1 cellular context compared by ENCODE assay signal in genomic region chr1:154616659-154617345, GRCh38.
TF ChIP-seq lines count a peak whose summit lies in the region.

No MANE protein-coding gene starts in this region.

TF ChIP-seq in K562, 482 proteins besides CTCF, POLR2A, EP300 and RAD21 (continued from another document and continues in another):
- TF ChIP-seq SPI1 (IDR thresholded peaks at IDR 0.05; ENCODE audit: borderline replicate concordance, low read depth, low read length): no peak
- TF ChIP-seq HMBOX1 (IDR thresholded peaks at IDR 0.05): peak; percentile 34; the same call in 1 of the 2 replicates
- no peak for TF ChIP-seq ESRRB (CRISPR knock-in tag; IDR thresholded peaks at IDR 0.05; ENCODE audit: borderline replicate concordance)
- no peak for TF ChIP-seq SMAD3 (CRISPR knock-in tag; conservative IDR thresholded peaks at IDR 0.05)
- TF ChIP-seq MAX (CRISPR knock-in tag; IDR thresholded peaks at IDR 0.05): no peak
- no peak for TF ChIP-seq MLX (CRISPR knock-in tag; conservative IDR thresholded peaks at IDR 0.05)
- TF ChIP-seq XRCC3 (IDR thresholded peaks at IDR 0.05): no peak
- 0 out of 4 replicates have a peak, but pooled peaks of 1 of the 2 experiments have one; percentile 42 for TF ChIP-seq TBL1XR1 (IDR thresholded peaks at IDR 0.05; ENCODE audit: low read length in 2 of 2)
- TF ChIP-seq SMARCE1 (IDR thresholded peaks at IDR 0.05): peak; percentile 53; the same call in 1 of the 2 replicates
- no peak for TF ChIP-seq HNRNPUL1 (IDR thresholded peaks at IDR 0.05; ENCODE audit: low read length)
- no peak for TF ChIP-seq SIX5 (IDR thresholded peaks at IDR 0.05; ENCODE audit: borderline replicate concordance in 1 of 2, insufficient read depth in 1 of 2, low read depth in 1 of 2, low read length in 2 of 2)
- TF ChIP-seq MTA2 (IDR thresholded peaks at IDR 0.05; ENCODE audit: low read depth): no peak
- no peak for TF ChIP-seq BRCA1 (IDR thresholded peaks at IDR 0.05)
- no peak for TF ChIP-seq BRCA1 (CRISPR knock-in tag; IDR thresholded peaks at IDR 0.05)
- TF ChIP-seq NFIX (CRISPR knock-in tag; IDR thresholded peaks at IDR 0.05; ENCODE audit: low read depth): no peak
- no peak for TF ChIP-seq EHMT2 (IDR thresholded peaks at IDR 0.05)
- TF ChIP-seq ZNF586 (CRISPR knock-in tag; conservative IDR thresholded peaks at IDR 0.05): no peak
- no peak for TF ChIP-seq POLR3A (IDR thresholded peaks at IDR 0.05; ENCODE audit: borderline replicate concordance, extremely low read depth, insufficient read depth, insufficient read length)
- no peak for TF ChIP-seq PTRF (tag; IDR thresholded peaks at IDR 0.05)
- TF ChIP-seq ZNF280B (CRISPR knock-in tag; IDR thresholded peaks at IDR 0.05): no peak
- TF ChIP-seq ELK3 (CRISPR knock-in tag; IDR thresholded peaks at IDR 0.05): no peak
- no peak for TF ChIP-seq MCM5 (IDR thresholded peaks at IDR 0.05; ENCODE audit: low read depth)
- no peak for TF ChIP-seq ID3 (CRISPR knock-in tag; IDR thresholded peaks at IDR 0.05)
- TF ChIP-seq ID3 (tag; IDR thresholded peaks at IDR 0.05): no peak
- no peak for TF ChIP-seq FOXO4 (CRISPR knock-in tag; IDR thresholded peaks at IDR 0.05)
- TF ChIP-seq ZBTB1 (CRISPR knock-in tag; IDR thresholded peaks at IDR 0.05; ENCODE audit: borderline replicate concordance, low read depth): no peak
- TF ChIP-seq CBFB (CRISPR knock-in tag; IDR thresholded peaks at IDR 0.05): no peak
- no peak for TF ChIP-seq FUS (optimal IDR thresholded peaks at IDR 0.05; ENCODE audit: low read depth, low read length)
- no peak for TF ChIP-seq ZNF445 (CRISPR knock-in tag; IDR thresholded peaks at IDR 0.05; ENCODE audit: low read depth)
- TF ChIP-seq FOXJ2 (tag; IDR thresholded peaks at IDR 0.05): no peak; the same call in 1 of the 2 replicates
- no peak; the same call in 1 of the 2 replicates for TF ChIP-seq LCOR (CRISPR knock-in tag; IDR thresholded peaks at IDR 0.05)
- no peak for TF ChIP-seq ZNF398 (CRISPR knock-in tag; IDR thresholded peaks at IDR 0.05)
- 0 out of 4 replicates have a peak, but pooled peaks of 1 of the 2 experiments have one; percentile 25 for TF ChIP-seq FOXK2 (conservative IDR thresholded peaks at IDR 0.05 in 1 of 2, IDR thresholded peaks at IDR 0.05 in 1 of 2; ENCODE audit: low read depth in 2 of 2)
- no peak for TF ChIP-seq ZBTB2 (IDR thresholded peaks at IDR 0.05)
- TF ChIP-seq ZNF277 (CRISPR knock-in tag; IDR thresholded peaks at IDR 0.05; ENCODE audit: borderline replicate concordance): no peak
- no peak for TF ChIP-seq ILF3 (IDR thresholded peaks at IDR 0.05; ENCODE audit: borderline replicate concordance)
- no peak; the same call in 1 of the 2 replicates for TF ChIP-seq RFX1 (IDR thresholded peaks at IDR 0.05)
- no peak for TF ChIP-seq THAP7 (CRISPR knock-in tag; IDR thresholded peaks at IDR 0.05)
- no peak for TF ChIP-seq YY1 (IDR thresholded peaks at IDR 0.05; ENCODE audit: borderline replicate concordance in 1 of 3, control insufficient read depth in 1 of 3, extremely low read depth in 1 of 3, insufficient read depth in 3 of 3, insufficient read length in 1 of 3, insufficient replicate concordance in 2 of 3, low read depth in 1 of 3, low read length in 2 of 3)
- TF ChIP-seq TCFL5 (CRISPR knock-in tag; conservative IDR thresholded peaks at IDR 0.05): no peak
- TF ChIP-seq RBM34 (IDR thresholded peaks at IDR 0.05; ENCODE audit: borderline replicate concordance, insufficient read depth, low read length): no peak
- no peak for TF ChIP-seq GATAD2B (IDR thresholded peaks at IDR 0.05; ENCODE audit: borderline replicate concordance)
- peak; percentile 64 for TF ChIP-seq ZNF644 (tag; IDR thresholded peaks at IDR 0.05; ENCODE audit: low read depth)
- TF ChIP-seq ZFP91 (CRISPR knock-in tag; IDR thresholded peaks at IDR 0.05): no peak
- no peak for TF ChIP-seq ZNF184 (CRISPR knock-in tag; IDR thresholded peaks at IDR 0.05)
- no peak for TF ChIP-seq NBN (IDR thresholded peaks at IDR 0.05; ENCODE audit: low read depth)
- TF ChIP-seq ZNF740 (CRISPR knock-in tag; IDR thresholded peaks at IDR 0.05): no peak
- TF ChIP-seq ZNF740 (tag; IDR thresholded peaks at IDR 0.05): no peak
- TF ChIP-seq FOXA1 (IDR thresholded peaks at IDR 0.05; ENCODE audit: borderline replicate concordance): no peak
- TF ChIP-seq SNRNP70 (optimal IDR thresholded peaks at IDR 0.05; ENCODE audit: low read depth, low read length): no peak
- TF ChIP-seq SRF (CRISPR knock-in tag; IDR thresholded peaks at IDR 0.05): peak; percentile 54 to 94; a peak in 3 of 4 replicates
- no peak for TF ChIP-seq ZNF431 (CRISPR knock-in tag; IDR thresholded peaks at IDR 0.05)
- TF ChIP-seq PCBP2 (IDR thresholded peaks at IDR 0.05; ENCODE audit: low read depth, low read length, poor library complexity, severe bottlenecking): no peak
- no peak for TF ChIP-seq ZFX (CRISPR knock-in tag; IDR thresholded peaks at IDR 0.05)
- TF ChIP-seq GATAD2A (IDR thresholded peaks at IDR 0.05): no peak
- TF ChIP-seq CHCHD3 (CRISPR knock-in tag; IDR thresholded peaks at IDR 0.05): no peak
- no peak for TF ChIP-seq SIN3A (IDR thresholded peaks at IDR 0.05; ENCODE audit: borderline replicate concordance in 2 of 2, control insufficient read depth in 1 of 2, low read depth in 2 of 2, low read length in 2 of 2)
- no peak for TF ChIP-seq ZSCAN29 (IDR thresholded peaks at IDR 0.05)
- TF ChIP-seq GABPA (tag; conservative IDR thresholded peaks at IDR 0.05; ENCODE audit: low read depth): no peak
- TF ChIP-seq NUFIP1 (IDR thresholded peaks at IDR 0.05; ENCODE audit: partially characterized antibody): no peak
